In the genomic region with DNA sequence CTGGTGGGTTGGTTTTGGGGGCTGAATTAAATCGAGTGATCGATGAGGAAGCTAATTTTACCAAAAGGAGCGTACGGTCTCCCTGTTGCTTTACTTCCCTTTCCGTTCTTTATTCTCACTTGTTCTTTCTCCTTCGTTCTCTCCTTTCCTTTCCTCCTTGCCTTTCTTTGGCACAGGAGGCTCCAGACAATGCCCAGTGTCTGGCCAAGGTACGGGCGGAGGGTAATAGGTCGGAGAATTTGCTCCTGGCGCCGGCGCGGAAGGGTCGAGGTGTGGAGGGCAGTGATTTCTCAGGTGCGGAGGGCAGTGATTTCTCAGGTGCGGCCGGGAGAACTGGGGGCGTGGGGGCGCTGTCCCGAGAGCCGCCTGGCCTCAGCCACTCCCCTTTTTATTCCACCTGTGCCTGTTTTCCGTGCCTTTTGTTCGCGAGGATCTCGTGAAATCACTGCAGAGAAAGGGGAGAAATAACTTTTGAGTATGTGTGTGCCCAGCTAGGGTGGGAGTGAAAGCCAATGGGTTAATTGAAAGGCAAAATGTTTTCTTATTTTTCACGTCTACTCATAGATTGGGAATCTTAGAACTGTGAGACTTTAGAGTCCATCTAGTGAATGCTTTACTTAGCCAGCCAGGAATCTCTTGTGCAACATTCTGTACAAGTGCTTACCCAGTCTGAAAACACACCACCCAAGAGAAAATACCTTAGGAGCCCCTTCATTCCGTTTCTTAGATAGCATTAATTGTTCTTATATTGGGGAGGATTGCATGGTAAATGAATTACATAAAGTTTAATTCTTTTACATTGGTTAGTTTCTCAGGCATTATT, we compare ENCODE assay signal across 8 cellular contexts. TPM values are rescaled to one million over a fixed set of nuclear protein-coding genes. Genes with fewer than 3 reads are reported as not detected.
DNase-seq lines count a peak whose midpoint lies in the region; ATAC-seq, FAIRE-seq and TF ChIP-seq lines count a peak whose summit lies in the region.

No MANE protein-coding gene starts in this region.

- H3K4me2 ChIP-seq in SU-DHL-6 (ENCODE audit: low read depth, low read length, poor library complexity, severe bottlenecking): peak overlapping the region; percentile 85

- no peak for ATAC-seq in GM18520 (IDR thresholded peaks at IDR 0.05; ENCODE audit: unreplicated experiment)

- H2AFZ ChIP-seq in SU-DHL-6 (ENCODE audit: low read depth, low read length, severe bottlenecking) (peak overlapping the region; percentile 99), neuron (ENCODE audit: low read depth, low read length) (peak overlapping the region; percentile 23)

- no peak for TF ChIP-seq CTCF in D721Med (IDR thresholded peaks at IDR 0.05; ENCODE audit: insufficient read depth, missing control alignments)
- no peak for TF ChIP-seq CTCF in SU-DHL-6 (IDR thresholded peaks at IDR 0.05; ENCODE audit: insufficient read depth, low read length, poor library complexity, severe bottlenecking)

- H3K4me1 ChIP-seq in HUES6 (ENCODE audit: control insufficient read depth, insufficient read depth, low read length) (peaks cover 40% of the 10 kb centered on the region), neuron (ENCODE audit: insufficient read depth, low read length) (peaks cover 12% of the 10 kb centered on the region)

- no peak for DNase-seq in D721Med (ENCODE audit: insufficient read length, low spot score)
- DNase-seq in fibroblast of peridontal ligament (ENCODE audit: extremely low read depth): peak; percentile 42
- DNase-seq in activated gamma-delta T cell (lab: John Stamatoyannopoulos, UW): no peak
- DNase-seq in occipital lobe (lab: John Stamatoyannopoulos, UW): no peak

- H3K9me3 ChIP-seq in HUES6 (ENCODE audit: control insufficient read depth, insufficient read depth, low read depth, low read length): no peaks in the 10 kb centered on the region
- no peaks in the 10 kb centered on the region for H3K9me3 ChIP-seq in SU-DHL-6 (ENCODE audit: insufficient read depth, low read length)
- H3K9me3 ChIP-seq in neuron (ENCODE audit: low read length): no peaks in the 10 kb centered on the region

- H3K9ac ChIP-seq in HUES6 (ENCODE audit: low read length) (peak overlapping the region; percentile 86), SU-DHL-6 (ENCODE audit: low read length) (peak overlapping the region; percentile 73)

- H3K27me3 ChIP-seq in HUES6 (ENCODE audit: control insufficient read depth, insufficient read depth, low read length) (no peaks in the 10 kb centered on the region), SU-DHL-6 (ENCODE audit: low read length) (no peaks in the 10 kb centered on the region), neuron (ENCODE audit: insufficient read depth, low read length) (no peaks in the 10 kb centered on the region)

- no peaks in the 10 kb centered on the region for H3K9me2 ChIP-seq in SU-DHL-6 (replicated peaks; ENCODE audit: insufficient read depth, low read length)

- H3F3A ChIP-seq in SU-DHL-6 (ENCODE audit: insufficient read depth): peaks cover 11% of the 10 kb centered on the region

- peak; percentile 11 for FAIRE-seq in D721Med (lab: Jason Lieb, UNC)

- H3K4me3 ChIP-seq in HUES6 (ENCODE audit: low read depth, low read length) (peak overlapping the region; percentile 81), SU-DHL-6 (ENCODE audit: insufficient read depth, low read length, poor library complexity, severe bottlenecking) (peak overlapping the region; percentile 89), neuron (ENCODE audit: low read length) (peak overlapping the region; percentile 71)

- peaks cover 5% of the 10 kb centered on the region for H4K20me1 ChIP-seq in SU-DHL-6 (ENCODE audit: low read depth, low read length)

- H3K36me3 ChIP-seq in HUES6 (ENCODE audit: control insufficient read depth, insufficient read depth, low read length): no peaks in the 10 kb centered on the region
- no peaks in the 10 kb centered on the region for H3K36me3 ChIP-seq in SU-DHL-6 (ENCODE audit: low read length)
- H3K36me3 ChIP-seq in neuron (ENCODE audit: insufficient read depth, low read length): no peaks in the 10 kb centered on the region

- H3K79me2 ChIP-seq in SU-DHL-6 (ENCODE audit: insufficient read depth, low read length): no peaks in the 10 kb centered on the region

- H3K27ac ChIP-seq in HUES6 (ENCODE audit: low read depth, low read length) (peak overlapping the region; percentile 99), SU-DHL-6 (ENCODE audit: low read depth, low read length) (no peak overlapping the region)

RNA-seq across cellular contexts. Expression of gene FNBP1L, which starts 1.3 kb away (rescaled TPM):
- total RNA-seq in occipital lobe: 280 TPM
